15 cellular contexts compared by ENCODE assay signal in genomic region chr9:97570899-97571298, GRCh38.
A peak's percentile ranks its signal among the peaks of the same experiment; 100 is the strongest.
DNase-seq lines count a peak whose midpoint lies in the region; ATAC-seq and TF ChIP-seq lines count a peak whose summit lies in the region.
"Had no signal": no experiment of that assay in that cellular context is flagged by ENCODE, and none has a peak within 500 bp of the region (broad histone marks: within the 10 kb centered on the region; RNA-seq: fewer than 3 reads in every experiment).

No MANE protein-coding gene starts in this region.

- ATAC-seq in activated CD4-positive, alpha-beta T cell treated with anti-CD3 and anti-CD28 coated beads for 36 hours: no peak
- ATAC-seq: CD8-positive, alpha-beta T cell; natural killer cell; T-helper 17 cell had no signal

- H3K27ac Mint-ChIP-seq in endodermal cell: no peak overlapping the region
- no peak overlapping the region for H3K27ac Mint-ChIP-seq in activated CD4-positive, alpha-beta T cell treated with anti-CD3 and anti-CD28 coated beads for 36 hours
- H3K27ac Mint-ChIP-seq: activated T-helper 1 cell treated with anti-CD3 and anti-CD28 coated beads, Interleukin-12 subunit alpha, Interleukin-12 subunit beta, Interleukin-2, Interleukin-4 antibody, amounts not matched to agents 30 ng/mL and 10 ng/mL and 1 ng/mL, durations not matched to agents 14 hours and 24 hours and 36 hours; CD8-positive, alpha-beta T cell; natural killer cell; T-helper 17 cell had no signal

- H3K4me3 Mint-ChIP-seq in endodermal cell: no peak overlapping the region
- H3K4me3 Mint-ChIP-seq in activated CD4-positive, alpha-beta T cell treated with anti-CD3 and anti-CD28 coated beads for 36 hours: no peak overlapping the region
- H3K4me3 Mint-ChIP-seq: activated T-helper 1 cell treated with anti-CD3 and anti-CD28 coated beads, Interleukin-12 subunit alpha, Interleukin-12 subunit beta, Interleukin-2, Interleukin-4 antibody, amounts not matched to agents 30 ng/mL and 10 ng/mL and 1 ng/mL, durations not matched to agents 14 hours and 24 hours and 36 hours; CD8-positive, alpha-beta T cell; natural killer cell; T-helper 17 cell had no signal

- H3K9me3 ChIP-seq in endodermal cell (ENCODE audit: control insufficient read depth, low read length): no peaks in the 10 kb centered on the region

- peaks cover 4% of the 10 kb centered on the region for H3K27me3 Mint-ChIP-seq in endodermal cell (ENCODE audit: insufficient read depth)
- H3K27me3 Mint-ChIP-seq in activated CD4-positive, alpha-beta T cell treated with anti-CD3 and anti-CD28 coated beads for 36 hours: no peaks in the 10 kb centered on the region

- H3K9me3 Mint-ChIP-seq in endodermal cell: peaks cover 6% of the 10 kb centered on the region
- H3K9me3 Mint-ChIP-seq in activated CD4-positive, alpha-beta T cell treated with anti-CD3 and anti-CD28 coated beads for 36 hours (ENCODE audit: low read depth): no peaks in the 10 kb centered on the region
- H3K9me3 Mint-ChIP-seq: activated T-helper 1 cell treated with anti-CD3 and anti-CD28 coated beads, Interleukin-12 subunit alpha, Interleukin-12 subunit beta, Interleukin-2, Interleukin-4 antibody, amounts not matched to agents 30 ng/mL and 10 ng/mL and 1 ng/mL, durations not matched to agents 14 hours and 24 hours and 36 hours; CD8-positive, alpha-beta T cell; natural killer cell had no signal

- intact Hi-C loops in activated CD4-positive, alpha-beta T cell treated with anti-CD3 and anti-CD28 coated beads for 36 hours (cut with DNase I, micrococcal nuclease): no loop called here

- no peaks in the 10 kb centered on the region for H3K4me1 Mint-ChIP-seq in endodermal cell
- peaks cover 18% of the 10 kb centered on the region for H3K4me1 Mint-ChIP-seq in activated CD4-positive, alpha-beta T cell treated with anti-CD3 and anti-CD28 coated beads for 36 hours

- H3K27me3 ChIP-seq in endodermal cell (ENCODE audit: control insufficient read depth, insufficient read depth, low read length, poor library complexity, severe bottlenecking) (no peaks in the 10 kb centered on the region), layer of hippocampus (ENCODE audit: control insufficient read depth, insufficient read depth, low read length) (no peaks in the 10 kb centered on the region)

- no peak for TF ChIP-seq CTCF in endodermal cell (conservative IDR thresholded peaks at IDR 0.05)

- no peak overlapping the region for H3K4me3 ChIP-seq in endodermal cell (ENCODE audit: low read length)
- H3K4me3 ChIP-seq: PC-9 had no signal

- DNase-seq in RPMI7951 (ENCODE audit: low read depth) (peak; percentile 23), endodermal cell (peak; percentile 44), substantia nigra (lab: John Stamatoyannopoulos, UW) (peak in 37 of 49 donors; percentile 15 to 94 (median 49)), NCI-H1105 (lab: John Stamatoyannopoulos, UW) (no peak), NCI-H1436 treated with DMSO at 0.1 percent for 48 hours (lab: John Stamatoyannopoulos, UW) (no peak)
- no peak for DNase-seq in activated CD4-positive, alpha-beta T cell treated with anti-CD3 and anti-CD28 coated beads for 36 hours
- DNase-seq: effector memory CD4-positive, alpha-beta T cell; HCEC 1CT; natural killer cell; NCI-H345; PC-9; T-helper 17 cell had no signal

- CTCF ChIA-PET in activated CD4-positive, alpha-beta T cell treated with anti-CD3 and anti-CD28 coated beads for 36 hours (lab: Charles Lee): no interaction called here

- peaks cover 22% of the 10 kb centered on the region for H3K36me3 Mint-ChIP-seq in endodermal cell (ENCODE audit: low read depth)
- H3K36me3 Mint-ChIP-seq in activated CD4-positive, alpha-beta T cell treated with anti-CD3 and anti-CD28 coated beads for 36 hours (ENCODE audit: low read depth): no peaks in the 10 kb centered on the region
- H3K36me3 Mint-ChIP-seq: CD8-positive, alpha-beta T cell; natural killer cell had no signal

- POLR2A ChIA-PET in activated CD4-positive, alpha-beta T cell treated with anti-CD3 and anti-CD28 coated beads for 36 hours (lab: Charles Lee): no interaction called here

- H3K27ac ChIP-seq in endodermal cell (ENCODE audit: low read depth, low read length): no peak overlapping the region
- H3K27ac ChIP-seq in layer of hippocampus (ENCODE audit: low read depth, low read length): peak overlapping the region; percentile 24
- peak overlapping the region; percentile 42 for H3K27ac ChIP-seq in substantia nigra (ENCODE audit: low read depth, low read length, poor library complexity, severe bottlenecking)
- H3K27ac ChIP-seq: PC-9 had no signal

- H3K9ac ChIP-seq in endodermal cell (ENCODE audit: extremely low read depth, low read length, poor library complexity, severe bottlenecking): no peak overlapping the region

- H3K4me1 ChIP-seq in endodermal cell (ENCODE audit: control insufficient read depth, insufficient read depth, low read length): no peaks in the 10 kb centered on the region

- WGBS in endodermal cell (ENCODE audit: insufficient coverage in 1 of 2, insufficient read length in 1 of 2), 2 experiments: 96 to 100% methylated on average over 3 to 6 of the region's 6 CpGs

- no peaks in the 10 kb centered on the region for H3K36me3 ChIP-seq in endodermal cell (ENCODE audit: control insufficient read depth, insufficient read depth, low read length)

Comparison
In these comparisons a context has a peak if more than half of its experiments do, and no peak if none do; other contexts are left out.
1. DNase-seq: peak in RPMI7951 (single experiment), endodermal cell (single experiment) and substantia nigra (37 of 49); none in NCI-H1105 (single experiment), NCI-H1436 treated with DMSO at 0.1 percent for 48 hours (single experiment) and activated CD4-positive, alpha-beta T cell treated with anti-CD3 and anti-CD28 coated beads for 36 hours (single experiment).